10 cellular contexts compared by ENCODE assay signal in the genomic region with DNA sequence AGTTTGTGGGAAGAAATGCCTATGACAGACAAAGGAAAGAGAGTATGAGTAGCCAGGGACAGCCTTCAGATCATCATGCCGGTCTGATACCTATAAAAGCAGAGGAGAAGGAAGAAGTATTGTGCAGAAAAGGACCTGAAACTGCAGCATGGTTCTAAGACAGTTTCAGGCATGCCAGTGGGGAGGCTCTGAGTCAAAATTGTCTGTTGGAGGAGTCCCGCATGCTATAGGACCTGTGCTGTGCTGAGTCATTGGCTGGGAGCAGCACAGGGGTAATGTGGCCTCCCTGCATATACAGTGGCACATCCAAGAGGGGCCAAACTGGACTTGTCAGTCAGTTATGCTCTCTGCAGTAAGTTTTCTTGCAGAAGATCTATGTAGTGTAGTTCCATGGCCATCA. TPM values are rescaled to one million over a fixed set of nuclear protein-coding genes. Genes with fewer than 3 reads are reported as not detected.
A peak's percentile ranks its signal among the peaks of the same experiment; 100 is the strongest.
DNase-seq lines count a peak whose midpoint lies in the region; ATAC-seq, FAIRE-seq and TF ChIP-seq lines count a peak whose summit lies in the region.
"Had no signal": no experiment of that assay in that cellular context is flagged by ENCODE, and none has a peak within 500 bp of the region (broad histone marks: within the 10 kb centered on the region; RNA-seq: fewer than 3 reads in every experiment).

No MANE protein-coding gene starts in this region.

- no peak overlapping the region for H3K27ac ChIP-seq in smooth muscle cell (ENCODE audit: low read depth)

- no peaks in the 10 kb centered on the region for H3K36me3 Mint-ChIP-seq in activated naive CD4-positive, alpha-beta T cell treated with anti-CD3 and anti-CD28 coated beads for 36 hours (ENCODE audit: low read depth)

- no peak overlapping the region for H3K4me2 ChIP-seq in smooth muscle cell

- TF ChIP-seq CTCF in smooth muscle cell (IDR thresholded peaks at IDR 0.05; ENCODE audit: borderline replicate concordance, insufficient read depth, poor library complexity, severe bottlenecking): no peak

- 53% methylated on average over 2 of the region's 2 CpGs for WGBS in smooth muscle cell (ENCODE audit: low lambda C conversion rate)

- H4K20me1 ChIP-seq in smooth muscle cell (ENCODE audit: low read depth): no peaks in the 10 kb centered on the region

- ATAC-seq in HG03025 (IDR thresholded peaks at IDR 0.05; ENCODE audit: low FRiP score, unreplicated experiment): peak; percentile 98
- peak; percentile 100 for ATAC-seq in stimulated activated naive CD8-positive, alpha-beta T cell treated with anti-CD3 and anti-CD28 coated beads, Interleukin-15, amount 100 ng/mL, for 72 hours

- intact Hi-C loops in activated naive CD4-positive, alpha-beta T cell treated with anti-CD3 and anti-CD28 coated beads for 36 hours (cut with micrococcal nuclease): no loop called here

- no peaks in the 10 kb centered on the region for H3K27me3 Mint-ChIP-seq in activated naive CD4-positive, alpha-beta T cell treated with anti-CD3 and anti-CD28 coated beads for 36 hours (ENCODE audit: low read depth)
- no peaks in the 10 kb centered on the region for H3K27me3 Mint-ChIP-seq in stimulated activated naive CD8-positive, alpha-beta T cell treated with anti-CD3 and anti-CD28 coated beads, Interleukin-15, amount 100 ng/mL, for 72 hours

- no peaks in the 10 kb centered on the region for H3K79me2 ChIP-seq in smooth muscle cell (ENCODE audit: low read depth)

- H3K9me3 ChIP-seq in smooth muscle cell (replicated peaks; ENCODE audit: low read depth): no peaks in the 10 kb centered on the region

- H2AFZ ChIP-seq in smooth muscle cell (ENCODE audit: low read depth): no peak overlapping the region

- no peak overlapping the region for H3K4me3 ChIP-seq in smooth muscle cell

- H3K36me3 ChIP-seq in smooth muscle cell (ENCODE audit: low read depth): no peaks in the 10 kb centered on the region

- peaks cover 26% of the 10 kb centered on the region for H3K4me1 ChIP-seq in smooth muscle cell (ENCODE audit: low read depth)

- no peaks in the 10 kb centered on the region for H3K9me3 Mint-ChIP-seq in activated naive CD4-positive, alpha-beta T cell treated with anti-CD3 and anti-CD28 coated beads for 36 hours
- no peaks in the 10 kb centered on the region for H3K9me3 Mint-ChIP-seq in stimulated activated naive CD8-positive, alpha-beta T cell treated with anti-CD3 and anti-CD28 coated beads, Interleukin-15, amount 100 ng/mL, for 72 hours

- H3K27ac Mint-ChIP-seq in activated naive CD4-positive, alpha-beta T cell treated with anti-CD3 and anti-CD28 coated beads for 36 hours: no peak overlapping the region
- H3K27ac Mint-ChIP-seq in stimulated activated naive CD8-positive, alpha-beta T cell treated with anti-CD3 and anti-CD28 coated beads, Interleukin-15, amount 100 ng/mL, for 72 hours: no peak overlapping the region

- no peak overlapping the region for H3K4me3 Mint-ChIP-seq in activated naive CD4-positive, alpha-beta T cell treated with anti-CD3 and anti-CD28 coated beads for 36 hours
- H3K4me3 Mint-ChIP-seq in stimulated activated naive CD8-positive, alpha-beta T cell treated with anti-CD3 and anti-CD28 coated beads, Interleukin-15, amount 100 ng/mL, for 72 hours: no peak overlapping the region

- FAIRE-seq in RCC 7860 (lab: Jason Lieb, UNC): no peak

- DNase-seq in activated naive CD4-positive, alpha-beta T cell treated with anti-CD3 and anti-CD28 coated beads for 36 hours: peak; percentile 60
- no peak for DNase-seq in activated naive CD4-positive, alpha-beta T cell (lab: John Stamatoyannopoulos, UW)
- peak; percentile 90 for DNase-seq in SIG-M5 treated with dmso at 0.1 percent for 504 hours (lab: John Stamatoyannopoulos, UW; ENCODE audit: unreplicated experiment)
- peak; percentile 29 to 52 for DNase-seq in stimulated activated naive CD8-positive, alpha-beta T cell treated with anti-CD3 and anti-CD28 coated beads, Interleukin-15, amount 100 ng/mL, for 72 hours
- DNase-seq in D341Med (ENCODE audit: low spot score): no peak
- no peak for DNase-seq in RCC 7860 (ENCODE audit: low spot score)
- no peak for DNase-seq in smooth muscle cell (lab: John Stamatoyannopoulos, UW; ENCODE audit: unreplicated experiment)

- H3K9ac ChIP-seq in smooth muscle cell (ENCODE audit: low read depth): no peak overlapping the region

- peaks cover 4% of the 10 kb centered on the region for H3K27me3 ChIP-seq in smooth muscle cell (ENCODE audit: low read depth)

- CTCF ChIA-PET in activated naive CD4-positive, alpha-beta T cell treated with anti-CD3 and anti-CD28 coated beads for 36 hours (lab: Charles Lee): no interaction called here

- H3F3A ChIP-seq in smooth muscle cell (ENCODE audit: low read depth): no peaks in the 10 kb centered on the region

- H3K4me1 Mint-ChIP-seq in activated naive CD4-positive, alpha-beta T cell treated with anti-CD3 and anti-CD28 coated beads for 36 hours (ENCODE audit: low read depth): peaks cover 10% of the 10 kb centered on the region
- peaks cover 13% of the 10 kb centered on the region for H3K4me1 Mint-ChIP-seq in stimulated activated naive CD8-positive, alpha-beta T cell treated with anti-CD3 and anti-CD28 coated beads, Interleukin-15, amount 100 ng/mL, for 72 hours

RNA-seq across cellular contexts. Expression of gene NEUROD4, which starts 40.7 kb away (rescaled TPM):
- not detected for total RNA-seq in activated naive CD4-positive, alpha-beta T cell treated with anti-CD3 and anti-CD28 coated beads for 36 hours
- not detected in 2 replicates for total RNA-seq in smooth muscle cell
- not detected in 2 replicates for polyA plus RNA-seq in smooth muscle cell
- total RNA-seq: skeletal muscle tissue had no signal
- polyA plus RNA-seq: esophagus had no signal

Comparison
In these comparisons a context has a peak if more than half of its experiments do, and no peak if none do; other contexts are left out.
1. DNase-seq: peak in activated naive CD4-positive, alpha-beta T cell treated with anti-CD3 and anti-CD28 coated beads for 36 hours (single experiment), SIG-M5 treated with dmso at 0.1 percent for 504 hours (single experiment) and stimulated activated naive CD8-positive, alpha-beta T cell treated with anti-CD3 and anti-CD28 coated beads, Interleukin-15, amount 100 ng/mL, for 72 hours (2 of 2); none in activated naive CD4-positive, alpha-beta T cell (0 of 4), D341Med (single experiment), RCC 7860 (single experiment) and smooth muscle cell (single experiment).